In genomic region chr1:1068374-1069060, GRCh38 we compare ENCODE assay signal across 5 cellular contexts. TPM values are rescaled to one million over a fixed set of nuclear protein-coding genes. Genes with fewer than 3 reads are reported as not detected.
DNase-seq lines count a peak whose midpoint lies in the region; ATAC-seq and TF ChIP-seq lines count a peak whose summit lies in the region.

No MANE protein-coding gene starts in this region.

- peaks cover 26% of the 10 kb centered on the region for H3K4me1 ChIP-seq in left ventricle myocardium inferior

- ATAC-seq in HG03025 (IDR thresholded peaks at IDR 0.05; ENCODE audit: low FRiP score, unreplicated experiment) (peak; percentile 11), HG02885 (IDR thresholded peaks at IDR 0.05; ENCODE audit: poor library complexity, unreplicated experiment) (no peak), GM21367 (IDR thresholded peaks at IDR 0.05; ENCODE audit: unreplicated experiment) (no peak)

- no peak overlapping the region for H3K27ac ChIP-seq in WERI-Rb-1
- H3K27ac ChIP-seq in left ventricle myocardium inferior (replicated peaks), result no peak overlapping the region

- peak overlapping the region; percentile 58 for H3K4me3 ChIP-seq in WERI-Rb-1 (ENCODE audit: low read depth, low read length)
- peak overlapping the region; percentile 64 for H3K4me3 ChIP-seq in left ventricle myocardium inferior

- H3K9me3 ChIP-seq in WERI-Rb-1 (ENCODE audit: severe bottlenecking) (no peaks in the 10 kb centered on the region), left ventricle myocardium inferior (replicated peaks) (no peaks in the 10 kb centered on the region)

- TF ChIP-seq CTCF in WERI-Rb-1 (IDR thresholded peaks at IDR 0.05; ENCODE audit: low read depth, low read length) (no peak), left ventricle myocardium inferior (IDR thresholded peaks at IDR 0.05; ENCODE audit: borderline replicate concordance) (no peak)

- intact Hi-C loops in left ventricle myocardium inferior (cut with micrococcal nuclease), result loop anchor here (10.0 kb wide), 1 partner anchor 84 kb away; the partner anchor contains the start of gene PERM1

- H3K27me3 ChIP-seq in WERI-Rb-1 (ENCODE audit: insufficient read depth, low read depth, severe bottlenecking), result no peaks in the 10 kb centered on the region
- H3K27me3 ChIP-seq in left ventricle myocardium inferior (ENCODE audit: low read depth), result peaks cover 94% of the 10 kb centered on the region

- no peak for DNase-seq in WERI-Rb-1
- no peak for DNase-seq in left ventricle myocardium inferior

- no peaks in the 10 kb centered on the region for H3K36me3 ChIP-seq in WERI-Rb-1
- H3K36me3 ChIP-seq in left ventricle myocardium inferior, result no peaks in the 10 kb centered on the region

RNA-seq across cellular contexts. Expression of gene RNF223, which starts 5.6 kb away (rescaled TPM):
- total RNA-seq in left ventricle myocardium inferior, result not detected

RNA-seq across cellular contexts. Expression of gene C1orf159, which starts 47.4 kb away (rescaled TPM):
- total RNA-seq in left ventricle myocardium inferior, result 3.8 TPM

RNA-seq across cellular contexts. Expression of gene AGRN, which starts 48.6 kb away (rescaled TPM):
- 13.0 TPM for total RNA-seq in left ventricle myocardium inferior

RNA-seq across cellular contexts. Expression of gene ISG15, which starts 55.2 kb away (rescaled TPM):
- 14.5 TPM for total RNA-seq in left ventricle myocardium inferior
